25 cellular contexts compared by ENCODE assay signal in genomic region chr6:98775205-98775604, GRCh38. TPM values are rescaled to one million over a fixed set of nuclear protein-coding genes. Genes with fewer than 3 reads are reported as not detected.
"Had no signal": no experiment of that assay in that cellular context is flagged by ENCODE, and none has a peak within 500 bp of the region (broad histone marks: within the 10 kb centered on the region; RNA-seq: fewer than 3 reads in every experiment).

No MANE protein-coding gene starts in this region.

- H3K79me2 ChIP-seq: hepatocyte had no signal

- ATAC-seq: activated CD8-positive, alpha-beta memory T cell treated with anti-CD3 and anti-CD28 coated beads, Interleukin-2, amount 10 ng/mL, durations not matched to agents 7 days and 5 days; activated naive CD8-positive, alpha-beta T cell treated with anti-CD3 and anti-CD28 coated beads, Interleukin-2, amount 50 U/mL, for 24 hours; stimulated activated naive B cell treated with anti-CD40 and anti-IgM and Interleukin-4, amounts not matched to agents 10 μg/mL and 1 μg/mL and 100 μg/mL, for 72 hours had no signal

- H3K4me2 ChIP-seq: hepatocyte had no signal

- H3K27ac Mint-ChIP-seq: activated CD4-positive, alpha-beta memory T cell treated with anti-CD3 and anti-CD28 coated beads, Interleukin-2, amount 10 ng/mL, durations not matched to agents 7 days and 5 days; activated CD8-positive, alpha-beta memory T cell treated with anti-CD3 and anti-CD28 coated beads, Interleukin-2, amount 10 ng/mL, durations not matched to agents 7 days and 5 days; activated naive CD8-positive, alpha-beta T cell treated with anti-CD3 and anti-CD28 coated beads, Interleukin-2, amount 50 U/mL, for 24 hours; activated T-helper 1 cell treated with anti-CD3 and anti-CD28 coated beads, Interleukin-12 subunit alpha, Interleukin-12 subunit beta, Interleukin-2, Interleukin-4 antibody, amounts not matched to agents 30 ng/mL and 10 ng/mL and 1 ng/mL, durations not matched to agents 14 hours and 24 hours and 36 hours; nephron; stimulated activated naive B cell treated with anti-CD40 and anti-IgM and Interleukin-4, amounts not matched to agents 10 μg/mL and 1 μg/mL and 100 μg/mL, for 72 hours had no signal

- H3K36me3 ChIP-seq: brain microvascular endothelial cell, esophagus muscularis mucosa, sigmoid colon, transverse colon had no signal

- H3K36me3 Mint-ChIP-seq: activated CD8-positive, alpha-beta memory T cell treated with anti-CD3 and anti-CD28 coated beads, Interleukin-2, amount 10 ng/mL, durations not matched to agents 7 days and 5 days; stimulated activated naive B cell treated with anti-CD40 and anti-IgM and Interleukin-4, amounts not matched to agents 10 μg/mL and 1 μg/mL and 100 μg/mL, for 72 hours had no signal

- DNase-seq: activated CD4-positive, alpha-beta memory T cell treated with anti-CD3 and anti-CD28 coated beads, Interleukin-2, amount 10 ng/mL, durations not matched to agents 7 days and 5 days; activated CD4-positive, alpha-beta T cell treated with anti-CD3 and anti-CD28 coated beads for 48 hours; activated CD8-positive, alpha-beta memory T cell treated with anti-CD3 and anti-CD28 coated beads, Interleukin-2, amount 10 ng/mL, durations not matched to agents 7 days and 5 days; activated gamma-delta T cell; activated naive CD4-positive, alpha-beta T cell treated with anti-CD3 and anti-CD28 coated beads, Interleukin-2, amount 50 U/mL, for 16 hours; activated naive CD8-positive, alpha-beta T cell treated with anti-CD3 and anti-CD28 coated beads, Interleukin-2, amount 50 U/mL, for 24 hours; anterior cingulate cortex; brain microvascular endothelial cell; central memory CD4-positive, alpha-beta T cell; dermis blood vessel endothelial cell; effector memory CD4-positive, alpha-beta T cell; glutamatergic neuron; occipital lobe; sigmoid colon; stimulated activated CD4-positive, alpha-beta T cell treated with anti-CD3 and anti-CD28 coated beads, Interleukin-2, amount 100 ng/mL, for 48 hours; stimulated activated CD8-positive, alpha-beta memory T cell treated with anti-CD3 and anti-CD28 coated beads, Interleukin-4, amount 100 ng/mL, for 48 hours; stimulated activated naive B cell treated with anti-CD40 and anti-IgM and Interleukin-4, amounts not matched to agents 10 μg/mL and 1 μg/mL and 100 μg/mL, for 72 hours; T-helper 9 cell; transverse colon had no signal

- H3K27ac ChIP-seq: brain microvascular endothelial cell, esophagus muscularis mucosa, hepatocyte, sigmoid colon, transverse colon had no signal

- H3K4me3 ChIP-seq: esophagus muscularis mucosa, hepatocyte, sigmoid colon, transverse colon had no signal

- H3K27me3 ChIP-seq: brain microvascular endothelial cell had no signal

- H2AFZ ChIP-seq: hepatocyte had no signal

- H3K9me3 Mint-ChIP-seq: activated CD4-positive, alpha-beta memory T cell treated with anti-CD3 and anti-CD28 coated beads, Interleukin-2, amount 10 ng/mL, durations not matched to agents 7 days and 5 days; activated naive CD8-positive, alpha-beta T cell treated with anti-CD3 and anti-CD28 coated beads, Interleukin-2, amount 50 U/mL, for 24 hours; activated T-helper 1 cell treated with anti-CD3 and anti-CD28 coated beads, Interleukin-12 subunit alpha, Interleukin-12 subunit beta, Interleukin-2, Interleukin-4 antibody, amounts not matched to agents 30 ng/mL and 10 ng/mL and 1 ng/mL, durations not matched to agents 14 hours and 24 hours and 36 hours; nephron had no signal

- H3K4me3 Mint-ChIP-seq: activated CD4-positive, alpha-beta memory T cell treated with anti-CD3 and anti-CD28 coated beads, Interleukin-2, amount 10 ng/mL, durations not matched to agents 7 days and 5 days; activated CD8-positive, alpha-beta memory T cell treated with anti-CD3 and anti-CD28 coated beads, Interleukin-2, amount 10 ng/mL, durations not matched to agents 7 days and 5 days; activated naive CD8-positive, alpha-beta T cell treated with anti-CD3 and anti-CD28 coated beads, Interleukin-2, amount 50 U/mL, for 24 hours; activated T-helper 1 cell treated with anti-CD3 and anti-CD28 coated beads, Interleukin-12 subunit alpha, Interleukin-12 subunit beta, Interleukin-2, Interleukin-4 antibody, amounts not matched to agents 30 ng/mL and 10 ng/mL and 1 ng/mL, durations not matched to agents 14 hours and 24 hours and 36 hours; nephron; stimulated activated naive B cell treated with anti-CD40 and anti-IgM and Interleukin-4, amounts not matched to agents 10 μg/mL and 1 μg/mL and 100 μg/mL, for 72 hours had no signal

- H3K9me3 ChIP-seq: esophagus muscularis mucosa, sigmoid colon, transverse colon had no signal

- H3K4me1 ChIP-seq: esophagus muscularis mucosa, sigmoid colon, transverse colon had no signal

- H3K4me1 Mint-ChIP-seq: activated naive CD8-positive, alpha-beta T cell treated with anti-CD3 and anti-CD28 coated beads, Interleukin-2, amount 50 U/mL, for 24 hours; nephron; stimulated activated naive B cell treated with anti-CD40 and anti-IgM and Interleukin-4, amounts not matched to agents 10 μg/mL and 1 μg/mL and 100 μg/mL, for 72 hours had no signal

RNA-seq across cellular contexts. Expression of gene POU3F2, which starts 59.2 kb away (rescaled TPM):
- total RNA-seq: activated CD4-positive, alpha-beta memory T cell treated with anti-CD3 and anti-CD28 coated beads, Interleukin-2, amount 10 ng/mL, durations not matched to agents 7 days and 5 days; activated CD8-positive, alpha-beta memory T cell treated with anti-CD3 and anti-CD28 coated beads, Interleukin-2, amount 10 ng/mL, durations not matched to agents 7 days and 5 days; activated T-helper 1 cell treated with anti-CD3 and anti-CD28 coated beads, Interleukin-12 subunit alpha, Interleukin-12 subunit beta, Interleukin-2, Interleukin-4 antibody, amounts not matched to agents 30 ng/mL and 10 ng/mL and 1 ng/mL, durations not matched to agents 14 hours and 24 hours and 36 hours; dermis blood vessel endothelial cell; esophagus muscularis mucosa; liver; sigmoid colon; T-helper 1 cell treated with Interleukin-12 subunit alpha and Interleukin-12 subunit beta and Interleukin-4 antibody, amounts not matched to agents 30 ng/mL and 1 ng/mL, for 36 hours; transverse colon had no signal
- polyA plus RNA-seq: hepatocyte, liver, sigmoid colon had no signal
